In the genomic region with DNA sequence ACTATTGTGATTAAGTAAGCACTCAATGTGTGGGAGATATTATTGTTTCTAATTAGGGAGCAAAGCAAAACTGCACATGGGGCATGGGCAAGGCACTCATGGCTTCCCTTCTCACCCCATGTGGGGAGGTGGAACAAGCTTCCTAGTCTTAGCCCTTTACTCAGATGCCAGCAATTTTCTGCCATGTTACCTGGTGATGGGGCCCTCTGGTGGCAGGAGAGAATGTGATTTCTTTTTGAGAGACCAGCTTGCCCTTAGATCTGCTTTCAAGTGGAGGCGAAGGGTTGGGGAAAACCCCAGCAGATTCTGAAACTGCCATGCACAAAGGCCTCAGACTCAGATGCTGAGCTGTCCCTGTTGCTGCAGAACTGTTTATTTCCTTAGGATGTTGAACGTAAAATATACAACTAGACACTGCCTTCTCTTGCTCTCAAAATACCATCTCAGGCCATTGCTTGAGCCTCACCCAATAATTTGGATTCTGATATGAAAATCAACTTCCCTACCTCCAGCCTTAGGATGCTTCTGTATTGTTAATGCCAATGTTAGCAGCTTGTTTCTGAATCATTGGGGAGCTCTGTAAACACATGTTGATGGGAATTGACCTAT, we compare ENCODE assay signal across 9 cellular contexts.
DNase-seq lines count a peak whose midpoint lies in the region; ATAC-seq and TF ChIP-seq lines count a peak whose summit lies in the region.
"Had no signal": no experiment of that assay in that cellular context is flagged by ENCODE, and none has a peak within 500 bp of the region (broad histone marks: within the 10 kb centered on the region; RNA-seq: fewer than 3 reads in every experiment).

No MANE protein-coding gene starts in this region.

- no peaks in the 10 kb centered on the region for H3K27me3 ChIP-seq in heart left ventricle

- peaks cover 0 to 9% (median 0%) of the 10 kb centered on the region in 12 donors for H3K9me3 ChIP-seq in heart left ventricle
- H3K9me3 ChIP-seq: thoracic aorta had no signal

- intact Hi-C loops in heart left ventricle (cut with DNase I) (loop anchor here in 1 of 10 donors (10.0 kb wide), 1 partner anchor 1307 kb away; no protein-coding TSS in a partner anchor), cardiac septum (cut with DNase I) (no loop called here)

- no peaks in the 10 kb centered on the region for H3K36me3 ChIP-seq in heart left ventricle
- H3K36me3 ChIP-seq: thoracic aorta had no signal

- TF ChIP-seq CTCF in heart left ventricle (IDR thresholded peaks at IDR 0.05) (peak in 10 of 12 donors; percentile 25 to 51 (median 40)), WI38 (IDR thresholded peaks at IDR 0.05; ENCODE audit: low read depth, low read length) (peak; percentile 40; the same call in 1 of the 2 replicates), mesothelial cell of epicardium (IDR thresholded peaks at IDR 0.05; ENCODE audit: unreplicated experiment) (peak; percentile 40)

- DNase-seq in heart left ventricle (peak in 4 of 5 donors; percentile 10 to 33 (median 23)), cardiac septum (ENCODE audit: low spot score) (no peak), NCI-H1436 (lab: John Stamatoyannopoulos, UW) (peak; percentile 86), mesothelial cell of epicardium (ENCODE audit: low spot score in 2 of 2, unreplicated experiment in 2 of 2) (no peak)
- DNase-seq in central memory CD8-positive, alpha-beta T cell (ENCODE audit: low spot score in 2 of 2): peak; percentile 49 to 65
- peak; percentile 5 to 71 (median 58) for DNase-seq in stimulated activated naive CD4-positive, alpha-beta T cell (lab: John Stamatoyannopoulos, UW)

- H3K27ac ChIP-seq in heart left ventricle: no peak overlapping the region
- H3K27ac ChIP-seq: thoracic aorta had no signal

- no peak overlapping the region for H3K4me3 Mint-ChIP-seq in central memory CD8-positive, alpha-beta T cell
- no peak overlapping the region for H3K4me3 Mint-ChIP-seq in mesothelial cell of epicardium

- no peak for TF ChIP-seq POLR2A in heart left ventricle (IDR thresholded peaks at IDR 0.05)

- 61 to 79% (median 70%) methylated on average over 2 of the region's 2 CpGs for WGBS in heart left ventricle, 4 donors

- no peaks in the 10 kb centered on the region for H3K9me3 Mint-ChIP-seq in central memory CD8-positive, alpha-beta T cell
- peaks cover 8% of the 10 kb centered on the region for H3K9me3 Mint-ChIP-seq in mesothelial cell of epicardium

- H3K4me3 ChIP-seq in heart left ventricle (no peak overlapping the region), WI38 (ENCODE audit: low read depth, low read length) (no peak overlapping the region)
- H3K4me3 ChIP-seq: thoracic aorta had no signal

- H3K4me1 ChIP-seq in heart left ventricle: peaks cover 0 to 15% (median 0%) of the 10 kb centered on the region in 12 donors

- H3K36me3 Mint-ChIP-seq in central memory CD8-positive, alpha-beta T cell (ENCODE audit: insufficient read depth): no peaks in the 10 kb centered on the region
- H3K36me3 Mint-ChIP-seq in mesothelial cell of epicardium: no peaks in the 10 kb centered on the region

- H3K27ac Mint-ChIP-seq in central memory CD8-positive, alpha-beta T cell (ENCODE audit: low read depth): no peak overlapping the region
- H3K27ac Mint-ChIP-seq in mesothelial cell of epicardium: no peak overlapping the region

- H3K4me1 Mint-ChIP-seq in central memory CD8-positive, alpha-beta T cell: peaks cover 8% of the 10 kb centered on the region
- H3K4me1 Mint-ChIP-seq in mesothelial cell of epicardium: no peaks in the 10 kb centered on the region

- H3K27me3 Mint-ChIP-seq in central memory CD8-positive, alpha-beta T cell: no peaks in the 10 kb centered on the region
- no peaks in the 10 kb centered on the region for H3K27me3 Mint-ChIP-seq in mesothelial cell of epicardium (ENCODE audit: low read depth)

- ATAC-seq in heart left ventricle (peak in 2 of 4 donors; percentile 7 to 39), HG02759 (IDR thresholded peaks at IDR 0.05; ENCODE audit: unreplicated experiment) (peak; percentile 98)
- peak; percentile 99 for ATAC-seq in central memory CD8-positive, alpha-beta T cell (replicated peaks; ENCODE audit: extremely low read depth, poor library complexity, severe bottlenecking)

Comparison
In these comparisons a context has a peak if more than half of its experiments do, and no peak if none do; other contexts are left out.
1. DNase-seq: peak in heart left ventricle (4 of 5), NCI-H1436 (single experiment), central memory CD8-positive, alpha-beta T cell (2 of 2) and stimulated activated naive CD4-positive, alpha-beta T cell (6 of 6); none in cardiac septum (single experiment) and mesothelial cell of epicardium (0 of 2).
2. Peak in every context shown above with its lines, with median percentiles within 50 percentile points of each other: CTCF ChIP-seq.